In the genomic region with DNA sequence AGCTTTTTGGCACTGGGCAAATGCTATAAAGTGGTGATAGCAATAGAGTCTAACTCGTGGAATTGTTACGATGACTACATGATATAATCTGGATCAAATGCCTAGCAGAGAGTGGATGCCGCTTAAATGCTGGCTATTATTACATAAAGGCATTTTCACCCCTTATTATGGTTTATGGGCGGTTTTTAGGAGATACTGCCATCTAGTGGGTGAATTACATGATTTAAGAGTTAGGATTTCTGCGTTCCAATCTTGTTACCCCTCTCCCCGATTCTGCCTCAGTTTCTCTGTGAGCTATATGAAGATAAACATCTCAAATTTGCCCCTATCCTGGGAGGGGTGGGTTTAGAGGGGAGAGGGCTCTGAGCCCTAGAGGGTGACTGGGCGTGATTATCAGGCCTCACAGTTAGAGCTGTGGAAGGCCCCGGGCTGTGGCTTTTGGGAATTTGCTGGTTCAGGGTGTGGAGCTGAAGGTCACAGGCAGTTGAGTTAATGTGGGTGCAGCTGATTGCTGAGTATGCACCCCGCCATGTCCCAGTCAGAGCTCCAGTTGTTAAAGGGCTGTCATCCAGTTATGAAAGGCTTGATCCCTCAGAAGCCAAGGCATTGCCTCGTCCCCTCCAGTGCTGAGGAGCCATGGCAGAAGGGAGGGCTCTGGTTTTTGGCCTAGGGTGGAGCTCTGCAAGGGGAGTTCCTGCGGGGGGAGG, we compare ENCODE assay signal across 9 cellular contexts. TPM values are rescaled to one million over a fixed set of nuclear protein-coding genes. Genes with fewer than 3 reads are reported as not detected.
A peak's percentile ranks its signal among the peaks of the same experiment; 100 is the strongest.
DNase-seq lines count a peak whose midpoint lies in the region; ATAC-seq, FAIRE-seq and TF ChIP-seq lines count a peak whose summit lies in the region.
"Had no signal": no experiment of that assay in that cellular context is flagged by ENCODE, and none has a peak within 500 bp of the region (broad histone marks: within the 10 kb centered on the region; RNA-seq: fewer than 3 reads in every experiment).

No MANE protein-coding gene starts in this region.

- H3K9me3 ChIP-seq in OCI-LY3 (ENCODE audit: insufficient read depth, low read length) (no peaks in the 10 kb centered on the region), endodermal cell (ENCODE audit: control insufficient read depth, low read length) (no peaks in the 10 kb centered on the region)

- H3K4me1 ChIP-seq in OCI-LY3 (ENCODE audit: low read length) (no peaks in the 10 kb centered on the region), endodermal cell (ENCODE audit: control insufficient read depth, insufficient read depth, low read length) (no peaks in the 10 kb centered on the region)

- H3K36me3 ChIP-seq in OCI-LY3 (replicated peaks; ENCODE audit: low read depth, low read length) (no peaks in the 10 kb centered on the region), endodermal cell (ENCODE audit: control insufficient read depth, insufficient read depth, low read length) (peaks cover 51% of the 10 kb centered on the region)

- ATAC-seq in GM19463 (IDR thresholded peaks at IDR 0.05; ENCODE audit: unreplicated experiment): no peak

- H3K79me2 ChIP-seq in OCI-LY3 (ENCODE audit: low read length): no peaks in the 10 kb centered on the region

- no peak for TF ChIP-seq POLR2A in GM12891 (IDR thresholded peaks at IDR 0.05; ENCODE audit: low read depth, low read length)

- H3K4me2 ChIP-seq in OCI-LY3 (ENCODE audit: low read length): no peak overlapping the region

- no peak overlapping the region for H2AFZ ChIP-seq in OCI-LY3 (ENCODE audit: low read depth, low read length)

- no peaks in the 10 kb centered on the region for H4K20me1 ChIP-seq in OCI-LY3 (ENCODE audit: insufficient read depth, low read length)

- TF ChIP-seq CTCF in OCI-LY3 (IDR thresholded peaks at IDR 0.05; ENCODE audit: low read depth, low read length) (peak; percentile 69), endodermal cell (conservative IDR thresholded peaks at IDR 0.05) (peak; percentile 94)

- peaks cover 5% of the 10 kb centered on the region for H3K4me1 Mint-ChIP-seq in endodermal cell
- H3K4me1 Mint-ChIP-seq: central memory CD8-positive, alpha-beta T cell had no signal

- H3K9ac ChIP-seq in OCI-LY3 (ENCODE audit: low read length) (no peak overlapping the region), endodermal cell (ENCODE audit: extremely low read depth, low read length, poor library complexity, severe bottlenecking) (no peak overlapping the region)

- H3K27me3 ChIP-seq in OCI-LY3 (ENCODE audit: low read depth, low read length): no peaks in the 10 kb centered on the region
- no peaks in the 10 kb centered on the region for H3K27me3 ChIP-seq in endodermal cell (ENCODE audit: control insufficient read depth, insufficient read depth, low read length, poor library complexity, severe bottlenecking)

- no peak overlapping the region for H3K27ac Mint-ChIP-seq in endodermal cell

- H3K27ac ChIP-seq in OCI-LY3 (ENCODE audit: low read length): no peak overlapping the region
- no peak overlapping the region for H3K27ac ChIP-seq in endodermal cell (ENCODE audit: low read depth, low read length)

- peak; percentile 71 for FAIRE-seq in GM12891 (lab: Jason Lieb, UNC)

- no peaks in the 10 kb centered on the region for H3K27me3 Mint-ChIP-seq in endodermal cell (ENCODE audit: insufficient read depth)
- H3K27me3 Mint-ChIP-seq: central memory CD8-positive, alpha-beta T cell had no signal

- H3K4me3 ChIP-seq in OCI-LY3 (ENCODE audit: low read length): no peak overlapping the region
- H3K4me3 ChIP-seq in endodermal cell (ENCODE audit: low read length): no peak overlapping the region

- WGBS in endodermal cell (ENCODE audit: insufficient coverage in 1 of 2, insufficient read length in 1 of 2), 2 experiments: 75 to 83% methylated on average over 2 to 11 of the region's 11 CpGs

- no peak overlapping the region for H3K4me3 Mint-ChIP-seq in endodermal cell
- H3K4me3 Mint-ChIP-seq: central memory CD8-positive, alpha-beta T cell had no signal

- H3K36me3 Mint-ChIP-seq in endodermal cell (ENCODE audit: low read depth): peaks cover 82% of the 10 kb centered on the region

- DNase-seq in AG08395 (ENCODE audit: low spot score) (peak; percentile 65), GM12891 (ENCODE audit: insufficient read length, low spot score) (no peak), endodermal cell (no peak), myocyte (ENCODE audit: low read depth) (peak; percentile 93), SHP77 treated with DMSO at 0.1 percent for 48 hours (lab: John Stamatoyannopoulos, UW) (no peak), retina (no peak)

- no peaks in the 10 kb centered on the region for H3K9me3 Mint-ChIP-seq in endodermal cell
- H3K9me3 Mint-ChIP-seq: central memory CD8-positive, alpha-beta T cell had no signal

TF ChIP-seq in GM12891, 5 proteins besides CTCF, POLR2A, EP300 and RAD21:
- TF ChIP-seq TAF1 (IDR thresholded peaks at IDR 0.05; ENCODE audit: low read depth, low read length) (no peak), SPI1 (IDR thresholded peaks at IDR 0.05; ENCODE audit: low read depth, low read length) (no peak), POLR2AphosphoS5 (IDR thresholded peaks at IDR 0.05; ENCODE audit: low read depth, low read length) (no peak), POU2F2 (IDR thresholded peaks at IDR 0.05; ENCODE audit: low read depth, low read length) (no peak), PAX5 (IDR thresholded peaks at IDR 0.05; ENCODE audit: insufficient read depth, low read length, severe bottlenecking) (no peak)

RNA-seq across cellular contexts. Expression of gene CLSTN3, which starts 14.4 kb away (rescaled TPM):
- 20.2 TPM for polyA plus RNA-seq in GM12891 (2012; ENCODE audit: low read depth, missing spikeins)
- total RNA-seq in endodermal cell: 100 to 1,000 TPM in 1 of 2 donors, 10 to 100 TPM in 1; 69.7 to 135 TPM
- 52.2 TPM for polyA plus RNA-seq in endodermal cell (2013, experiment 1 of 2)
- 51.4 TPM for polyA plus RNA-seq in endodermal cell (2013, experiment 2 of 2)
- total RNA-seq in myocyte: 8.9 and 18.0 TPM in 2 replicates
- polyA plus RNA-seq in myocyte (2012): 13.6 TPM

RNA-seq across cellular contexts. Expression of gene RBP5, which starts 15.9 kb away (rescaled TPM):
- 3.7 TPM for polyA plus RNA-seq in GM12891 (2012; ENCODE audit: low read depth, missing spikeins)
- total RNA-seq in endodermal cell: 10 to 100 TPM; 19.3 to 31.2 TPM
- 1.7 TPM for polyA plus RNA-seq in endodermal cell (2013, experiment 1 of 2)
- polyA plus RNA-seq in endodermal cell (2013, experiment 2 of 2): 1.9 TPM
- not detected in 2 replicates for total RNA-seq in myocyte
- 3.0 TPM for polyA plus RNA-seq in myocyte (2012)

RNA-seq across cellular contexts. Expression of gene C1RL, which starts 35.6 kb away (rescaled TPM):
- 6.6 TPM for polyA plus RNA-seq in GM12891 (2012; ENCODE audit: low read depth, missing spikeins)
- total RNA-seq in endodermal cell (10 to 100 TPM; 32.5 to 46.4 TPM), myocyte (10.9 and 12.1 TPM in 2 replicates)
- polyA plus RNA-seq in endodermal cell (2013, experiment 1 of 2): 12.4 TPM
- 12.0 TPM for polyA plus RNA-seq in endodermal cell (2013, experiment 2 of 2)
- polyA plus RNA-seq in myocyte (2012): 16.6 TPM

RNA-seq across cellular contexts. Expression of gene PEX5, which starts 44.9 kb away (rescaled TPM):
- polyA plus RNA-seq in GM12891 (2012; ENCODE audit: low read depth, missing spikeins): 19.7 TPM
- total RNA-seq in endodermal cell (100 to 1,000 TPM in 1 of 2 donors, 10 to 100 TPM in 1; 73.5 to 106 TPM), myocyte (50.0 and 54.9 TPM in 2 replicates)
- 32.8 TPM for polyA plus RNA-seq in endodermal cell (2013, experiment 1 of 2)
- polyA plus RNA-seq in endodermal cell (2013, experiment 2 of 2): 25.4 TPM
- polyA plus RNA-seq in myocyte (2012): 42.8 TPM

RNA-seq across cellular contexts. Expression of gene C1R, which starts 52.3 kb away (rescaled TPM):
- 3.8 TPM for polyA plus RNA-seq in GM12891 (2012; ENCODE audit: low read depth, missing spikeins)
- 1 to 10 TPM; 3.9 TPM for total RNA-seq in endodermal cell
- polyA plus RNA-seq in endodermal cell (2013, experiment 1 of 2): 5.4 TPM
- polyA plus RNA-seq in endodermal cell (2013, experiment 2 of 2): 3.4 TPM
- total RNA-seq in myocyte: 203 and 282 TPM in 2 replicates
- 183 TPM for polyA plus RNA-seq in myocyte (2012)

Comparison
In these comparisons a context has a peak if more than half of its experiments do, and no peak if none do; other contexts are left out.
1. DNase-seq: peak in AG08395 (single experiment) and myocyte (single experiment); none in GM12891 (single experiment), endodermal cell (single experiment), SHP77 treated with DMSO at 0.1 percent for 48 hours (single experiment) and retina (single experiment).
2. RNA of gene RBP5, which starts 15.9 kb away (total RNA-seq): 19.3 to 31.2 TPM in endodermal cell; not detected in myocyte; every median in the first group is over 10 times any median in the second.